Comparison of ENCODE assay signal across 1 cellular context in the genomic region with DNA sequence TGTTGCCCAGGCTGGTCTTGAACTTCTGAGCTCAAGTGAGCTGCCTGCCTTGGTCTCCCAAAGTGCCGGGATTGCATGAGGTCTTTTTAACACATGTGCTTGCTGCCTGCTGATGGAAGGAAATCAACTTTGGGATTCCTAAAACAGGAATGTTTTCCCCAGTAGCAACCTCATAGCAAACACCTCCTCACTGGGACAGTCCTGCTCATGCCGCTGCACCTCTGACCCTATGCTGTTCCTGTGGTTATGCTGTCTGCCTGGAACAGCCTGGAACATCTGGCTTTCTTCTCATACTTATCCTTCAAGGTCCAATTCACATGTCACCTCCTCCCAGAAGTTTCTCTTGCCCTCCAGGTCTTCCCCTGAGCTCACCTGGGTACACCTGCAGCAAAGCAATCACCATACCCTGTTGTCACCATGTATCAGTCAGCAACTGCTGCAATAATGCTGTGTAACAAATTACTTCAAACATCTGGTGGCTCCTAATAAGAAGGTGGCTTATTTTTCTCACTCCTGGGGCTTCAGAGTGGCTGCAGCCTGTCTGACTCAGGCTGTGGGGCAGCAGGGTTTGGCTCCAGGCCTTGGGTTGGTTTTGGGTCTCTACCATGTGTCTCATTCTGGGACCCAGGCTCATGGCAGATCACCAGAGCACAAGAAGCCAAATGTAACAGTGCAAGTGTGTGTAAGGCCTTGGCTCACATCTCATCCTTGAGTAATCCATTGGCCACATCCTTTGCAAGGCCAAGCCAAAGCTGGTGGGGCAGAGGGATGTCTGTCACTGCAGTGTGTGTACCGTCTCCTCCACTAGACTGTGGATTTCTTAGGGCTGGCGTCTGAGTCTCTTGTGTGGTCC.
TF ChIP-seq lines count a peak whose summit lies in the region.

No MANE protein-coding gene starts in this region.

TF ChIP-seq in HepG2, 621 proteins besides CTCF, POLR2A, EP300 and RAD21 (continued from another document):
- TF ChIP-seq, protein P1, sequence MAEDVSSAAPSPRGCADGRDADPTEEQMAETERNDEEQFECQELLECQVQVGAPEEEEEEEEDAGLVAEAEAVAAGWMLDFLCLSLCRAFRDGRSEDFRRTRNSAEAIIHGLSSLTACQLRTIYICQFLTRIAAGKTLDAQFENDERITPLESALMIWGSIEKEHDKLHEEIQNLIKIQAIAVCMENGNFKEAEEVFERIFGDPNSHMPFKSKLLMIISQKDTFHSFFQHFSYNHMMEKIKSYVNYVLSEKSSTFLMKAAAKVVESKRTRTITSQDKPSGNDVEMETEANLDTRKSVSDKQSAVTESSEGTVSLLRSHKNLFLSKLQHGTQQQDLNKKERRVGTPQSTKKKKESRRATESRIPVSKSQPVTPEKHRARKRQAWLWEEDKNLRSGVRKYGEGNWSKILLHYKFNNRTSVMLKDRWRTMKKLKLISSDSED (CRISPR knock-in tag; IDR thresholded peaks at IDR 0.05) = no peak
- TF ChIP-seq RBAK (CRISPR knock-in tag; IDR thresholded peaks at IDR 0.05) = peak; percentile 97
- TF ChIP-seq IRX3 (CRISPR knock-in tag; IDR thresholded peaks at IDR 0.05; ENCODE audit: borderline replicate concordance, low read depth) = no peak
- no peak for TF ChIP-seq ZNF230 (CRISPR knock-in tag; IDR thresholded peaks at IDR 0.05)
- no peak for TF ChIP-seq KDM4B (CRISPR knock-in tag; IDR thresholded peaks at IDR 0.05)
